ENCODE assay signal across 8 cellular contexts in genomic region chr5:132495672-132496630, GRCh38. TPM values are rescaled to one million over a fixed set of nuclear protein-coding genes. Genes with fewer than 3 reads are reported as not detected.
DNase-seq lines count a peak whose midpoint lies in the region; ATAC-seq and TF ChIP-seq lines count a peak whose summit lies in the region.

No MANE protein-coding gene starts in this region.

- H3K9me3 ChIP-seq in Loucy (ENCODE audit: insufficient read depth, low read depth, low read length) (no peaks in the 10 kb centered on the region), neuron (ENCODE audit: low read length) (no peaks in the 10 kb centered on the region)

- H3K4me1 ChIP-seq in Loucy (ENCODE audit: insufficient read depth, low read length, poor library complexity, severe bottlenecking) (peaks cover 55% of the 10 kb centered on the region), foreskin keratinocyte (peaks cover 17% of the 10 kb centered on the region), neuron (ENCODE audit: insufficient read depth, low read length) (peaks cover 16% of the 10 kb centered on the region)

- peak overlapping the region; percentile 96 for H3K9ac ChIP-seq in Loucy (ENCODE audit: low read depth, low read length, poor library complexity, severe bottlenecking)

- peak; percentile 76 for ATAC-seq in foreskin keratinocyte

- H3K27ac ChIP-seq in foreskin keratinocyte = peak overlapping the region; percentile 53
- H3K27ac ChIP-seq in substantia nigra (ENCODE audit: low read depth, low read length, poor library complexity, severe bottlenecking) = peak overlapping the region; percentile 49

- no peaks in the 10 kb centered on the region for H3K9me2 ChIP-seq in Loucy (replicated peaks; ENCODE audit: low read depth, low read length)

- H3K27me3 ChIP-seq in Loucy (ENCODE audit: insufficient read depth, low read length, poor library complexity, severe bottlenecking) (no peaks in the 10 kb centered on the region), foreskin keratinocyte (no peaks in the 10 kb centered on the region), neuron (ENCODE audit: insufficient read depth, low read length) (peaks cover 20% of the 10 kb centered on the region)

- DNase-seq in Daoy (ENCODE audit: low read depth) = peak; percentile 95
- DNase-seq in GOT3 (lab: John Stamatoyannopoulos, UW) = peak; percentile 89
- DNase-seq in SHP77 treated with DMSO at 0.1 percent for 48 hours (lab: John Stamatoyannopoulos, UW) = peak; percentile 76
- peak; percentile 80 for DNase-seq in activated gamma-delta T cell treated with anti-CD3 and anti-CD28 coated beads, Interleukin-2, amount 50 U/mL, for 16 hours (ENCODE audit: low read depth)
- DNase-seq in foreskin keratinocyte = peak; percentile 75 to 87
- DNase-seq in substantia nigra (lab: John Stamatoyannopoulos, UW) = peak in 43 of 49 donors; percentile 41 to 98 (median 64)

- H3K4me3 ChIP-seq in Loucy (ENCODE audit: low read length, poor library complexity, severe bottlenecking) (peak overlapping the region; percentile 96), neuron (ENCODE audit: low read length) (peak overlapping the region; percentile 48)

- H3K4me2 ChIP-seq in Loucy (ENCODE audit: low read depth, low read length, poor library complexity, severe bottlenecking) = peak overlapping the region; percentile 95

- TF ChIP-seq CTCF in Loucy (conservative IDR thresholded peaks at IDR 0.05; ENCODE audit: low read length) (no peak), foreskin keratinocyte (conservative IDR thresholded peaks at IDR 0.05) (peak; percentile 16)

- H2AFZ ChIP-seq in Loucy (ENCODE audit: low read length) (peak overlapping the region; percentile 33; the same call in 1 of the 2 replicates), neuron (ENCODE audit: low read depth, low read length) (peak overlapping the region; percentile 71)

- no peaks in the 10 kb centered on the region for H4K20me1 ChIP-seq in Loucy (ENCODE audit: insufficient read depth, low read length, poor library complexity, severe bottlenecking)

- H3K36me3 ChIP-seq in Loucy (ENCODE audit: insufficient read depth, low read length) (no peaks in the 10 kb centered on the region), neuron (ENCODE audit: insufficient read depth, low read length) (no peaks in the 10 kb centered on the region)

- H3K79me2 ChIP-seq in Loucy (ENCODE audit: insufficient read depth, low read length) = peaks cover 33% of the 10 kb centered on the region; the same call in 1 of the 2 replicates

- no peaks in the 10 kb centered on the region for H3F3A ChIP-seq in Loucy (ENCODE audit: low read depth)

RNA-seq across cellular contexts. Expression of gene IRF1, which starts 5.4 kb away (rescaled TPM):
- total RNA-seq in Daoy (2014; rRNA removed; shearing (Covaris generic)) = 18.2 and 20.1 TPM in 2 replicates
- total RNA-seq in foreskin keratinocyte = 24.0 and 31.5 TPM in 2 replicates
- 18.0 and 22.7 TPM in 2 replicates for polyA plus RNA-seq in foreskin keratinocyte

RNA-seq across cellular contexts. Expression of gene IL5, which starts 47.4 kb away (rescaled TPM):
- not detected in 2 replicates for total RNA-seq in Daoy (2014; rRNA removed; shearing (Covaris generic))
- not detected in 2 replicates for total RNA-seq in foreskin keratinocyte
- not detected in 2 replicates for polyA plus RNA-seq in foreskin keratinocyte

Comparison
In these comparisons a context has a peak if more than half of its experiments do, and no peak if none do; other contexts are left out.
1. Peak in every context shown above with its lines: DNase-seq, ATAC-seq, H3K4me3 ChIP-seq and H3K27ac ChIP-seq.